1 cellular context compared by ENCODE assay signal in genomic region chr22:46414704-46415103, GRCh38.
TF ChIP-seq lines count a peak whose summit lies in the region.

No MANE protein-coding gene starts in this region.

TF ChIP-seq in GM12878, 131 proteins besides CTCF, POLR2A, EP300 and RAD21:
- TF ChIP-seq GATAD2B (conservative IDR thresholded peaks at IDR 0.05; ENCODE audit: low read depth) (0 out of 2 replicates have a peak, but pooled peaks have one; percentile 42), SPI1 (IDR thresholded peaks at IDR 0.05; ENCODE audit: borderline replicate concordance, insufficient read depth, low read depth, low read length) (peak; percentile 77; the same call in 1 of the 2 replicates), IKZF1 (conservative IDR thresholded peaks at IDR 0.05) (peak; percentile 40; the same call in 1 of the 2 replicates), ETV6 (conservative IDR thresholded peaks at IDR 0.05 in 1 of 2, IDR thresholded peaks at IDR 0.05 in 1 of 2; ENCODE audit: borderline replicate concordance in 1 of 2, low read depth in 1 of 2) (no peak), TBL1XR1 (IDR thresholded peaks at IDR 0.05; ENCODE audit: low read depth, low read length) (no peak), ZNF687 (IDR thresholded peaks at IDR 0.05) (0 out of 2 replicates have a peak, but pooled peaks have one; percentile 45), CHD2 (IDR thresholded peaks at IDR 0.05; ENCODE audit: borderline replicate concordance, low read depth, low read length) (0 out of 2 replicates have a peak, but pooled peaks have one; percentile 23), SP1 (IDR thresholded peaks at IDR 0.05; ENCODE audit: low read depth, low read length) (peak; percentile 38), MYC (IDR thresholded peaks at IDR 0.05; ENCODE audit: insufficient read depth, insufficient read length, insufficient replicate concordance, low read length, severe bottlenecking) (no peak), FOXM1 (IDR thresholded peaks at IDR 0.05; ENCODE audit: low read depth, low read length) (no peak), ZBTB33 (IDR thresholded peaks at IDR 0.05) (peak; percentile 81; the same call in 1 of the 2 replicates), RELB (IDR thresholded peaks at IDR 0.05; ENCODE audit: low read depth) (peak; percentile 78; the same call in 1 of the 2 replicates), MLLT1 (IDR thresholded peaks at IDR 0.05) (no peak), PAX5 (IDR thresholded peaks at IDR 0.05; ENCODE audit: borderline replicate concordance, low read depth, low read length) (peak; percentile 45; the same call in 1 of the 2 replicates)
- TF ChIP-seq, protein P1, sequence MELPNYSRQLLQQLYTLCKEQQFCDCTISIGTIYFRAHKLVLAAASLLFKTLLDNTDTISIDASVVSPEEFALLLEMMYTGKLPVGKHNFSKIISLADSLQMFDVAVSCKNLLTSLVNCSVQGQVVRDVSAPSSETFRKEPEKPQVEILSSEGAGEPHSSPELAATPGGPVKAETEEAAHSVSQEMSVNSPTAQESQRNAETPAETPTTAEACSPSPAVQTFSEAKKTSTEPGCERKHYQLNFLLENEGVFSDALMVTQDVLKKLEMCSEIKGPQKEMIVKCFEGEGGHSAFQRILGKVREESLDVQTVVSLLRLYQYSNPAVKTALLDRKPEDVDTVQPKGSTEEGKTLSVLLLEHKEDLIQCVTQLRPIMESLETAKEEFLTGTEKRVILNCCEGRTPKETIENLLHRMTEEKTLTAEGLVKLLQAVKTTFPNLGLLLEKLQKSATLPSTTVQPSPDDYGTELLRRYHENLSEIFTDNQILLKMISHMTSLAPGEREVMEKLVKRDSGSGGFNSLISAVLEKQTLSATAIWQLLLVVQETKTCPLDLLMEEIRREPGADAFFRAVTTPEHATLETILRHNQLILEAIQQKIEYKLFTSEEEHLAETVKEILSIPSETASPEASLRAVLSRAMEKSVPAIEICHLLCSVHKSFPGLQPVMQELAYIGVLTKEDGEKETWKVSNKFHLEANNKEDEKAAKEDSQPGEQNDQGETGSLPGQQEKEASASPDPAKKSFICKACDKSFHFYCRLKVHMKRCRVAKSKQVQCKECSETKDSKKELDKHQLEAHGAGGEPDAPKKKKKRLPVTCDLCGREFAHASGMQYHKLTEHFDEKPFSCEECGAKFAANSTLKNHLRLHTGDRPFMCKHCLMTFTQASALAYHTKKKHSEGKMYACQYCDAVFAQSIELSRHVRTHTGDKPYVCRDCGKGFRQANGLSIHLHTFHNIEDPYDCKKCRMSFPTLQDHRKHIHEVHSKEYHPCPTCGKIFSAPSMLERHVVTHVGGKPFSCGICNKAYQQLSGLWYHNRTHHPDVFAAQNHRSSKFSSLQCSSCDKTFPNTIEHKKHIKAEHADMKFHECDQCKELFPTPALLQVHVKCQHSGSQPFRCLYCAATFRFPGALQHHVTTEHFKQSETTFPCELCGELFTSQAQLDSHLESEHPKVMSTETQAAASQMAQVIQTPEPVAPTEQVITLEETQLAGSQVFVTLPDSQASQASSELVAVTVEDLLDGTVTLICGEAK (IDR thresholded peaks at IDR 0.05; ENCODE audit: borderline replicate concordance) = no peak
- TF ChIP-seq, protein P2, sequence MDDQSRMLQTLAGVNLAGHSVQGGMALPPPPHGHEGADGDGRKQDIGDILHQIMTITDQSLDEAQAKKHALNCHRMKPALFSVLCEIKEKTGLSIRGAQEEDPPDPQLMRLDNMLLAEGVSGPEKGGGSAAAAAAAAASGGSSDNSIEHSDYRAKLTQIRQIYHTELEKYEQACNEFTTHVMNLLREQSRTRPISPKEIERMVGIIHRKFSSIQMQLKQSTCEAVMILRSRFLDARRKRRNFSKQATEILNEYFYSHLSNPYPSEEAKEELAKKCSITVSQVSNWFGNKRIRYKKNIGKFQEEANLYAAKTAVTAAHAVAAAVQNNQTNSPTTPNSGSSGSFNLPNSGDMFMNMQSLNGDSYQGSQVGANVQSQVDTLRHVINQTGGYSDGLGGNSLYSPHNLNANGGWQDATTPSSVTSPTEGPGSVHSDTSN (IDR thresholded peaks at IDR 0.05; ENCODE audit: insufficient replicate concordance, low read depth, low read length) = no peak
